In genomic region chr4:165711436-165711835, GRCh38 we compare ENCODE assay signal across 23 cellular contexts.
"Had no signal": no experiment of that assay in that cellular context is flagged by ENCODE, and none has a peak within 500 bp of the region (broad histone marks: within the 10 kb centered on the region; RNA-seq: fewer than 3 reads in every experiment).

No MANE protein-coding gene starts in this region.

- H3K4me3 ChIP-seq: breast epithelium, coronary artery, gastrocnemius medialis, sigmoid colon, smooth muscle cell, testis, transverse colon had no signal

- ATAC-seq: activated naive CD4-positive, alpha-beta T cell treated with anti-CD3 and anti-CD28 coated beads, Interleukin-2, amount 50 U/mL, for 72 hours; activated T-cell treated with anti-CD3 and anti-CD28 coated beads, Interleukin-2, amount 50 U/mL, for 72 hours; effector memory CD8-positive, alpha-beta T cell; gastrocnemius medialis had no signal

- H3K4me1 ChIP-seq: breast epithelium, gastrocnemius medialis, testis, transverse colon had no signal

- H3K36me3 ChIP-seq: breast epithelium, gastrocnemius medialis, neutrophil, sigmoid colon, transverse colon had no signal

- DNase-seq: activated CD4-positive, alpha-beta T cell treated with anti-CD3 and anti-CD28 coated beads for 4 hours; activated CD4-positive, alpha-beta T cell treated with anti-CD3 and anti-CD28 coated beads, Interleukin-2, amount 50 U/mL, for 4 hours; activated naive CD4-positive, alpha-beta T cell; activated T-cell treated with anti-CD3 and anti-CD28 coated beads for 4 hours; activated T-cell treated with anti-CD3 and anti-CD28 coated beads, Interleukin-2, amount 50 U/mL, for 72 hours; effector memory CD8-positive, alpha-beta T cell; gastrocnemius medialis; glutamatergic neuron; islet precursor cell; mammary epithelial cell; naive B cell; nephron progenitor cell; sigmoid colon; stimulated activated naive CD4-positive, alpha-beta T cell; T-helper 1 cell; testis; transverse colon had no signal

- H3K27me3 ChIP-seq: breast epithelium, gastrocnemius medialis, neutrophil, sigmoid colon, testis, transverse colon had no signal

- H3K9me3 ChIP-seq: breast epithelium, gastrocnemius medialis, neutrophil, testis, transverse colon had no signal

- H3K27ac ChIP-seq: breast epithelium, coronary artery, gastrocnemius medialis, neutrophil, sigmoid colon, testis, transverse colon, VCaP had no signal
